24 cellular contexts compared by ENCODE assay signal in the genomic region with DNA sequence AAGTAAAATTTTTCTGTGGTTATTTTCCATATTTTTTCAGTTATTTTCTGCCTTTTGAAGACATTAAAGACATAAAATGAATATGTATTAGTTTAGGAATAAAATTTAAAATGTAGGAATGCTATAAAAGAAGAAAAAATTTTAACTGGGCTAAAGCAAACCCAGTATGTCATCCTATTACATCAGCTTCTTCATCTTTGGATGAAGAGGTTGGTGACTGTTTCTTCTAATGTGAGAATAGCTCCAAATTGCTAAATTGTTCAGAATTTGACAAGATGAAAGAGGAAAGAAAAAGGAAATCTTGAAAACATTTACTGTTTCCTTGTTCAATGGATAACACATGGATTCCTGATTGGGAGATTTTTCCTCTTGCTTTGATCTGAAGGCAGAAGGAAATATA. TPM values are rescaled to one million over a fixed set of nuclear protein-coding genes. Genes with fewer than 3 reads are reported as not detected.
"Had no signal": no experiment of that assay in that cellular context is flagged by ENCODE, and none has a peak within 500 bp of the region (broad histone marks: within the 10 kb centered on the region; RNA-seq: fewer than 3 reads in every experiment).

No MANE protein-coding gene starts in this region.

- H3K36me3 ChIP-seq: MG63 had no signal

- H3K4me3 ChIP-seq: MG63 had no signal

- H3K4me1 Mint-ChIP-seq: IgD-negative memory B cell had no signal

- H3K27ac ChIP-seq: HL-60, RWPE1 had no signal

- FAIRE-seq: HTR-8/SVneo had no signal

- H3K27me3 Mint-ChIP-seq: IgD-negative memory B cell had no signal

- H3K27ac Mint-ChIP-seq: IgD-negative memory B cell had no signal

- H3K9me3 ChIP-seq: MG63 had no signal

- H3K9me3 Mint-ChIP-seq: IgD-negative memory B cell had no signal

- H3K4me3 Mint-ChIP-seq: IgD-negative memory B cell had no signal

- DNase-seq: KBM-7, MG63, NCI-H1092 treated with DMSO at 0.1 percent for 48 hours, NCI-H1436, NCI-H187, NCI-H2029, NCI-H2081 treated with DMSO at 0.1 percent for 48 hours, NCI-H2171, NCI-H226, NCI-H446, NCI-H510A, NCI-H524 treated with DMSO at 0.1 percent for 48 hours, NCI-H69, NCI-H774, PC-3, SHP77 had no signal

- ATAC-seq: Panc1, PC-3, SK-N-SH treated with all-trans-retinoic acid at 6 μM for 48 hours had no signal

- H3K36me3 Mint-ChIP-seq: IgD-negative memory B cell had no signal

RNA-seq across cellular contexts. Expression of gene PZP, which starts 52.7 kb away (rescaled TPM):
- total RNA-seq: LHCN-M2, PC-3, SK-MEL-5 had no signal
- polyA plus RNA-seq: IgD-negative memory B cell had no signal
